Comparison of ENCODE assay signal across 15 cellular contexts in genomic region chr1:80064524-80064923, GRCh38.
"Had no signal": no experiment of that assay in that cellular context is flagged by ENCODE, and none has a peak within 500 bp of the region (broad histone marks: within the 10 kb centered on the region; RNA-seq: fewer than 3 reads in every experiment).

No MANE protein-coding gene starts in this region.

- H3K4me1 ChIP-seq: gastrocnemius medialis, lower lobe of right lung, parathyroid adenoma, upper lobe of left lung had no signal

- H2AFZ ChIP-seq: parathyroid adenoma had no signal

- H3K4me3 ChIP-seq: dorsolateral prefrontal cortex, gastrocnemius medialis, lower lobe of right lung, upper lobe of left lung had no signal

- H3K9me3 ChIP-seq: gastrocnemius medialis, lower lobe of right lung, upper lobe of left lung had no signal

- H3K9ac ChIP-seq: parathyroid adenoma had no signal

- H3K36me3 ChIP-seq: gastrocnemius medialis, lower lobe of right lung, upper lobe of left lung had no signal

- H3K79me2 ChIP-seq: parathyroid adenoma had no signal

- FAIRE-seq: endometrium, kidney had no signal

- H3K27me3 ChIP-seq: dorsolateral prefrontal cortex, gastrocnemius medialis, upper lobe of left lung had no signal

- DNase-seq: activated effector memory CD4-positive, alpha-beta T cell treated with anti-CD3 and anti-CD28 coated beads, Interleukin-2, amount 50 U/mL, for 16 hours; dorsolateral prefrontal cortex; gastrocnemius medialis; kidney; lower lobe of right lung; naive thymus-derived CD4-positive, alpha-beta T cell; retina; stimulated activated CD4-positive, alpha-beta T cell treated with anti-CD3 and anti-CD28 coated beads, Interleukin-4, amount 100 ng/mL, for 1 hour; stimulated activated CD8-positive, alpha-beta memory T cell treated with anti-CD3 and anti-CD28 coated beads, Interleukin-4, amount 100 ng/mL, for 48 hours; stimulated activated naive CD8-positive, alpha-beta T cell treated with anti-CD3 and anti-CD28 coated beads, Interleukin-15, Interleukin-2, amounts not matched to agents 100 U/mL and 50 U/mL, for 24 hours; T-helper 2 cell; upper lobe of left lung had no signal

- ATAC-seq: activated CD4-positive, CD25-positive, alpha-beta regulatory T cell treated with anti-CD3 and anti-CD28 coated beads, Interleukin-2, amount 50 U/mL, for 24 hours; gastrocnemius medialis; lower lobe of right lung; naive thymus-derived CD4-positive, alpha-beta T cell; stimulated activated naive CD8-positive, alpha-beta T cell treated with anti-CD3 and anti-CD28 coated beads, Interleukin-15, Interleukin-2, amounts not matched to agents 100 U/mL and 50 U/mL, for 24 hours had no signal

- H3K27ac ChIP-seq: dorsolateral prefrontal cortex, gastrocnemius medialis, lower lobe of right lung, parathyroid adenoma, upper lobe of left lung had no signal
